ENCODE assay signal across 13 cellular contexts in the genomic region with DNA sequence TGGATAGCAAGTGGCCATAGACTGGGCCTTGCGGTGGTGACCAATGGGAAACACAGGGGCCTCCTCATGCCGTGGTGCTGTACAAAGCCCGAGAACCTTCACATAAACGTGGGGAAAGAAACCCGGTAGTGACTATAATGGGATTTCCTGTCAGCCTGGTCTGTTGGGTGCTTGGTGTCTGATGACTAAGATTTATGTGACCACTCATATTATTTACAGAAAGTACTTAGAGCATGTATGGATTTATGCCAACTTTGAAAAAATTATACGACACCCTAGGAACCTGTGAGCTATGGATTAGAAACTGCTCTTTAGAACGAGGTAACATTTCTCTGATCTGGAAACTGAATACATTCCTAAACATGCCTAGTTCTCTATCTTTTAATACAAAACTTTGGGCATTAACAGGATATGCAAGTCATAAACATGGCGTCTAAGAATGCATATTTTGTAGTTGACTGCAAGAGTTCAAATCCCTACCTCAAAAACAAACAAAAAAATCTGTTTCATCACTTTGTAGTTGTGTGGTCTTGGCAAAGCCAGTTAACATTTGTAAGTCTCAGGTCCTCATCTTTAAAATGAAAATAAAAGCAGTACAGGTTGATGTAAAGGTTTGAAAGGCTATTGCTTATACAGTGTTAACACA.
DNase-seq lines count a peak whose midpoint lies in the region; ATAC-seq, FAIRE-seq and TF ChIP-seq lines count a peak whose summit lies in the region.
"Had no signal": no experiment of that assay in that cellular context is flagged by ENCODE, and none has a peak within 500 bp of the region (broad histone marks: within the 10 kb centered on the region; RNA-seq: fewer than 3 reads in every experiment).

No MANE protein-coding gene starts in this region.

- no peaks in the 10 kb centered on the region for H3K27me3 ChIP-seq in PC-3 (ENCODE audit: low read length)
- no peaks in the 10 kb centered on the region for H3K27me3 ChIP-seq in esophagus squamous epithelium
- no peaks in the 10 kb centered on the region for H3K27me3 ChIP-seq in right cardiac atrium (ENCODE audit: control insufficient read depth, insufficient read depth)

- no peaks in the 10 kb centered on the region for H3K79me2 ChIP-seq in PC-3 (ENCODE audit: low read length)

- DNase-seq in Daoy (ENCODE audit: low read depth), result peak; percentile 71
- DNase-seq in HTR-8/SVneo (ENCODE audit: insufficient read length, low spot score), result peak; percentile 3
- peak; percentile 91 for DNase-seq in PC-3
- DNase-seq in fibroblast of villous mesenchyme (ENCODE audit: low read depth), result peak; percentile 14
- DNase-seq in activated CD4-positive, alpha-beta T cell treated with anti-CD3 and anti-CD28 coated beads for 4 hours, result no peak
- no peak for DNase-seq in esophagus squamous epithelium (lab: John Stamatoyannopoulos, UW)
- no peak for DNase-seq in right cardiac atrium
- DNase-seq: activated CD4-positive, alpha-beta memory T cell treated with anti-CD3 and anti-CD28 coated beads for 36 hours; AML-193; NCI-H1436 treated with DMSO at 0.1 percent for 48 hours; stimulated activated CD4-positive, alpha-beta T cell treated with anti-CD3 and anti-CD28 coated beads, Interleukin-1b, Interleukin-23, amount 100 ng/mL, for 48 hours had no signal

- POLR2A ChIA-PET in PC-3 (lab: Charles Lee; ENCODE audit: unreplicated experiment), result no interaction called here

- BruUV-seq in PC-3 (replicated peaks; lab: Mats Ljungman, UMichigan), result no TSS peak

- H3K9me3 ChIP-seq in PC-3 (ENCODE audit: low read length) (no peaks in the 10 kb centered on the region), esophagus squamous epithelium (no peaks in the 10 kb centered on the region), right cardiac atrium (ENCODE audit: control insufficient read depth, low read length) (no peaks in the 10 kb centered on the region)
- H3K9me3 ChIP-seq: prostate gland had no signal

- no peaks in the 10 kb centered on the region for H3F3A ChIP-seq in PC-3 (ENCODE audit: low read length, unreplicated experiment)

- no peaks in the 10 kb centered on the region for H3K9me2 ChIP-seq in PC-3 (replicated peaks; ENCODE audit: low read length)

- WGBS in esophagus squamous epithelium, 2 donors, result 36 to 38% methylated on average over 6 to 7 of the region's 8 CpGs
- 75% methylated on average over 8 of the region's 8 CpGs for WGBS in right cardiac atrium

- ATAC-seq in PC-3, result peak; percentile 99
- ATAC-seq in GM18498 (IDR thresholded peaks at IDR 0.05; ENCODE audit: unreplicated experiment), result no peak
- no peak for ATAC-seq in right cardiac atrium

- no peaks in the 10 kb centered on the region for H4K20me1 ChIP-seq in PC-3 (ENCODE audit: low read length)

- intact Hi-C loops in PC-3 (cut with micrococcal nuclease), result loop anchor here (5.0 to 10.0 kb wide), 4 partner anchors 350 to 637 kb away; a partner anchor contains a TSS
- intact Hi-C loops in esophagus squamous epithelium (cut with DNase I), result no loop called here
- intact Hi-C loops in right cardiac atrium (cut with DNase I), result no loop called here

- peak overlapping the region; percentile 39 for H3K9ac ChIP-seq in PC-3 (ENCODE audit: low read length)

- H3K36me3 ChIP-seq in PC-3 (ENCODE audit: low read depth, low read length), result no peaks in the 10 kb centered on the region
- H3K36me3 ChIP-seq in esophagus squamous epithelium, result no peaks in the 10 kb centered on the region
- H3K36me3 ChIP-seq: prostate gland had no signal

- no peak for TF ChIP-seq CTCF in PC-3 (conservative IDR thresholded peaks at IDR 0.05; ENCODE audit: low read depth, low read length)
- TF ChIP-seq CTCF in fibroblast of villous mesenchyme (IDR thresholded peaks at IDR 0.05; ENCODE audit: insufficient read depth, low read depth, low read length), result no peak
- TF ChIP-seq CTCF in esophagus squamous epithelium (IDR thresholded peaks at IDR 0.05), result no peak

- H3K4me1 ChIP-seq in PC-3 (ENCODE audit: insufficient read depth, low read length) (peaks cover 21% of the 10 kb centered on the region), esophagus squamous epithelium (no peaks in the 10 kb centered on the region), right cardiac atrium (ENCODE audit: control insufficient read depth, insufficient read depth, low read length) (no peaks in the 10 kb centered on the region)
- H3K4me1 ChIP-seq: prostate gland had no signal

- no peak for FAIRE-seq in HTR-8/SVneo (lab: Jason Lieb, UNC)

- H3K4me3 ChIP-seq in PC-3 (ENCODE audit: low read length) (no peak overlapping the region), fibroblast of villous mesenchyme (ENCODE audit: low read depth, low read length) (no peak overlapping the region), esophagus squamous epithelium (no peak overlapping the region), right cardiac atrium (ENCODE audit: low read length) (no peak overlapping the region)
- H3K4me3 ChIP-seq: prostate gland had no signal

- H3K4me2 ChIP-seq in PC-3 (ENCODE audit: low read length), result peak overlapping the region; percentile 45

- H3K27ac ChIP-seq in PC-3 (ENCODE audit: low read length) (peak overlapping the region; percentile 80), esophagus squamous epithelium (no peak overlapping the region), right cardiac atrium (ENCODE audit: low read length) (no peak overlapping the region)
- H3K27ac ChIP-seq: prostate gland had no signal

- CTCF ChIA-PET in PC-3 (lab: Charles Lee), result no interaction called here

- no peak for TF ChIP-seq POLR2A in esophagus squamous epithelium (IDR thresholded peaks at IDR 0.05)

- H2AFZ ChIP-seq in PC-3 (ENCODE audit: low read length), result peak overlapping the region; percentile 51

Comparison
In these comparisons a context has a peak if more than half of its experiments do, and no peak if none do; other contexts are left out.
1. DNase-seq: peak in Daoy (single experiment), HTR-8/SVneo (single experiment), PC-3 (single experiment) and fibroblast of villous mesenchyme (single experiment); none in activated CD4-positive, alpha-beta T cell treated with anti-CD3 and anti-CD28 coated beads for 4 hours (0 of 2), esophagus squamous epithelium (single experiment) and right cardiac atrium (0 of 3).